15 cellular contexts compared by ENCODE assay signal in the genomic region with DNA sequence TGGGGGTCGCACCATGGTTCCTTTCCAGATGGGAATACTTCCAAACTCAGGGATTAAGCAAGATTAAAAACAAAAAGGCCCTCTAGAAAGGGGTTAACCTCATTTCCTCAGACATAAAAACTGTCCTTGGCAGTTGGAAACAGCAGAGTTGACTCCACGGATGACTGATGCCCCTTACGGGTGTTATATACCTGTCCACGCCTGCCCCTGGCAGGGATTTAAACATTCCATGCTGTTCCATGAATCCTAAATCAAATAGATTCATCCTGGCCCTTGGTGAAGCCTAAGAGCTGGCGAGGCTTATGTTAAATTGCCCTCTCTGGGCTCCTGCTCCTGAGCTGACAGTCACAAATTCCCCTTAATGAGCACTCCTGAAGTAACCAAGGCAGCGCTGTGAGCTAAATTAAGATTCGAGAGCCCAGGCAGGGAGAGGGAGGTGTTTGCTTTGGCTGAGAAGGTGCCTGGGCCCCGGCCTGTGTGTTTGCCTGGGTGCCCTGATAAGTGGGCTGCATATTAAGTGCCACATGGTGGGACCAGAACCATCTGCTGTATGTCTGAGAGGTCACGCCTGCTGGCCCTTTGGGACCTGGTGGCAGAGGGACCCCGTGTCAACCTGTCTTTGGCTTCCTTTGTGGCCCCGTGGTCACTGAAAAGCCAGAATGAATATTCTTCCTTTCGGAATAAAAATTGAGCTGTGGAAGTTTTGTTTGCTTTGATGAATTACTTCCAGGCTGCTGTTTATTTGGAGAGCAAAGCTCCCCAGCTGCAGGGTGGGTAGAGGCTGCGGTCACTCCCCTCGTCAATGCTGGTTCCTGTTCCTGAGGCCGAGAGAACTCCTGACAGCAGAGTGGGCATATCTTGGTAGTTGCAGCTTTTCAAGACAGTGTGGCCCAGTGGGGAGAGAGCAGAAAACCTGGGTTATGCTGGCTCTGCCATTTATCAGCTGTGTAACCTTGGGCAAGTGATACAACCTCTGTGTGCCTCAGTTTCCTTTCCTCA. TPM values are rescaled to one million over a fixed set of nuclear protein-coding genes. Genes with fewer than 3 reads are reported as not detected.
DNase-seq lines count a peak whose midpoint lies in the region; ATAC-seq lines count a peak whose summit lies in the region.
"Had no signal": no experiment of that assay in that cellular context is flagged by ENCODE, and none has a peak within 500 bp of the region (broad histone marks: within the 10 kb centered on the region; RNA-seq: fewer than 3 reads in every experiment).

No MANE protein-coding gene starts in this region.

- H3K4me1 Mint-ChIP-seq in activated CD4-positive, alpha-beta T cell treated with anti-CD3 and anti-CD28 coated beads for 36 hours, result peaks cover 9% of the 10 kb centered on the region

- CTCF ChIA-PET in activated CD4-positive, alpha-beta T cell treated with anti-CD3 and anti-CD28 coated beads for 36 hours (lab: Charles Lee), result interaction anchor here (0.8 kb wide), 1 partner anchor 24 kb away, joined by 3 read pairs; no protein-coding TSS in a partner anchor

- H3K27ac ChIP-seq in aorta (ENCODE audit: low read depth in 1 of 2, low read length in 2 of 2), result peak overlapping the region in 1 of 2 donors; percentile 79
- H3K27ac ChIP-seq: GM23248, vagina had no signal

- H3K4me3 ChIP-seq in aorta (ENCODE audit: low read length in 2 of 2), result no peak overlapping the region
- H3K4me3 ChIP-seq: GM23248, K562, vagina had no signal

- peak; percentile 44 for ATAC-seq in Right ventricle myocardium inferior
- peak; percentile 72 for ATAC-seq in left ventricle myocardium superior
- peak; percentile 39 for ATAC-seq in aorta (ENCODE audit: low FRiP score)
- ATAC-seq in GM19397 (IDR thresholded peaks at IDR 0.05; ENCODE audit: unreplicated experiment), result no peak
- ATAC-seq in activated CD4-positive, alpha-beta T cell treated with anti-CD3 and anti-CD28 coated beads for 36 hours, result no peak
- ATAC-seq: K562, WTC11 had no signal

- H3K4me1 ChIP-seq in aorta (ENCODE audit: control insufficient read depth in 1 of 2, insufficient read depth in 2 of 2, low read length in 2 of 2), result peaks cover 0 to 3% of the 10 kb centered on the region in 2 donors
- H3K4me1 ChIP-seq: vagina had no signal

- no peak overlapping the region for H3K27ac Mint-ChIP-seq in activated CD4-positive, alpha-beta T cell treated with anti-CD3 and anti-CD28 coated beads for 36 hours
- H3K27ac Mint-ChIP-seq: WTC11 had no signal

- WGBS in aorta, 2 donors, result 7 to 14% methylated on average over 15 of the region's 15 CpGs

- H3K4me3 Mint-ChIP-seq in activated CD4-positive, alpha-beta T cell treated with anti-CD3 and anti-CD28 coated beads for 36 hours, result no peak overlapping the region
- H3K4me3 Mint-ChIP-seq: WTC11 had no signal

- no peak for DNase-seq in Right ventricle myocardium inferior (ENCODE audit: missing footprints)
- DNase-seq in cardiac septum (ENCODE audit: low spot score), result no peak
- peak; percentile 91 for DNase-seq in NCI-H748 (lab: John Stamatoyannopoulos, UW; ENCODE audit: unreplicated experiment)
- DNase-seq in left ventricle myocardium superior, result no peak
- DNase-seq in aorta, result peak in 1 of 2 donors; percentile 66
- DNase-seq in activated CD4-positive, alpha-beta T cell treated with anti-CD3 and anti-CD28 coated beads for 36 hours, result no peak
- DNase-seq in activated naive CD4-positive, alpha-beta T cell (lab: John Stamatoyannopoulos, UW), result no peak
- DNase-seq: ACHN; central memory CD4-positive, alpha-beta T cell; GM23248 had no signal

- H3K27me3 Mint-ChIP-seq in activated CD4-positive, alpha-beta T cell treated with anti-CD3 and anti-CD28 coated beads for 36 hours, result peaks cover 15% of the 10 kb centered on the region

- intact Hi-C loops in Right ventricle myocardium inferior (cut with DNase I) (no loop called here), cardiac septum (cut with DNase I) (loop anchor here (10.0 kb wide), 1 partner anchor 1975 kb away; no protein-coding TSS in a partner anchor), left ventricle myocardium superior (cut with micrococcal nuclease) (no loop called here), aorta (cut with DNase I) (loop anchor here (10.0 kb wide), 3 partner anchors 545 to 1735 kb away; partner anchors contain the start of genes NFYA (in 1 of the 2) and OARD1 (in 1 of the 2))
- intact Hi-C loops in activated CD4-positive, alpha-beta T cell treated with anti-CD3 and anti-CD28 coated beads for 36 hours (cut with DNase I, micrococcal nuclease), result loop anchor here in 1 of 2 experiments (10.0 kb wide), 2 partner anchors 525 to 555 kb away; no protein-coding TSS in a partner anchor

- no peaks in the 10 kb centered on the region for H3K9me3 Mint-ChIP-seq in activated CD4-positive, alpha-beta T cell treated with anti-CD3 and anti-CD28 coated beads for 36 hours (ENCODE audit: low read depth)

- POLR2A ChIA-PET in activated CD4-positive, alpha-beta T cell treated with anti-CD3 and anti-CD28 coated beads for 36 hours (lab: Charles Lee), result no interaction called here

- no peaks in the 10 kb centered on the region for H3K27me3 ChIP-seq in aorta (ENCODE audit: control insufficient read depth in 1 of 2, insufficient read depth in 2 of 2, low read length in 1 of 2)
- H3K27me3 ChIP-seq: vagina had no signal

- H3K36me3 ChIP-seq in aorta (ENCODE audit: control insufficient read depth in 1 of 2, insufficient read depth in 2 of 2, low read length in 1 of 2), result no peaks in the 10 kb centered on the region
- H3K36me3 ChIP-seq: vagina had no signal

- H3K9me3 ChIP-seq in aorta (ENCODE audit: control insufficient read depth, low read length), result no peaks in the 10 kb centered on the region
- H3K9me3 ChIP-seq: vagina had no signal

- no peaks in the 10 kb centered on the region for H3K36me3 Mint-ChIP-seq in activated CD4-positive, alpha-beta T cell treated with anti-CD3 and anti-CD28 coated beads for 36 hours (ENCODE audit: low read depth)
- H3K36me3 Mint-ChIP-seq: WTC11 had no signal

RNA-seq across cellular contexts. Expression of gene KCNK16, which starts 17.4 kb away (rescaled TPM):
- total RNA-seq in Right ventricle myocardium inferior (not detected), cardiac septum (not detected), left ventricle myocardium superior (not detected), aorta (not detected)
- polyA plus RNA-seq in aorta, result not detected
- not detected for total RNA-seq in activated CD4-positive, alpha-beta T cell treated with anti-CD3 and anti-CD28 coated beads for 36 hours
- total RNA-seq: GM23248, K562, liver, vagina, WTC11 had no signal
- polyA plus RNA-seq: GM23248, K562, liver had no signal

RNA-seq across cellular contexts. Expression of gene KCNK17, which starts 25.6 kb away (rescaled TPM):
- not detected for total RNA-seq in Right ventricle myocardium inferior
- 0.38 TPM for total RNA-seq in cardiac septum
- not detected for total RNA-seq in left ventricle myocardium superior
- 10 to 100 TPM in 1 of 2 donors, 1 to 10 TPM in 1; 1.6 to 10.4 TPM for total RNA-seq in aorta
- 10 to 100 TPM in 1 of 2 donors, 1 to 10 TPM in 1; 3.0 to 12.8 TPM for polyA plus RNA-seq in aorta
- total RNA-seq in activated CD4-positive, alpha-beta T cell treated with anti-CD3 and anti-CD28 coated beads for 36 hours, result not detected
- total RNA-seq: GM23248, K562, vagina had no signal
- polyA plus RNA-seq: GM23248, K562 had no signal

Comparison
In these comparisons a context has a peak if more than half of its experiments do, and no peak if none do; other contexts are left out.
1. intact Hi-C loops: an anchor here in cardiac septum (10.0 kb wide) and aorta (10.0 kb wide); none called in Right ventricle myocardium inferior and left ventricle myocardium superior.
2. ATAC-seq: peak in Right ventricle myocardium inferior (single experiment), left ventricle myocardium superior (single experiment) and aorta (single experiment); none in GM19397 (single experiment) and activated CD4-positive, alpha-beta T cell treated with anti-CD3 and anti-CD28 coated beads for 36 hours (single experiment).